Comparison of ENCODE assay signal across 28 cellular contexts in the genomic region with DNA sequence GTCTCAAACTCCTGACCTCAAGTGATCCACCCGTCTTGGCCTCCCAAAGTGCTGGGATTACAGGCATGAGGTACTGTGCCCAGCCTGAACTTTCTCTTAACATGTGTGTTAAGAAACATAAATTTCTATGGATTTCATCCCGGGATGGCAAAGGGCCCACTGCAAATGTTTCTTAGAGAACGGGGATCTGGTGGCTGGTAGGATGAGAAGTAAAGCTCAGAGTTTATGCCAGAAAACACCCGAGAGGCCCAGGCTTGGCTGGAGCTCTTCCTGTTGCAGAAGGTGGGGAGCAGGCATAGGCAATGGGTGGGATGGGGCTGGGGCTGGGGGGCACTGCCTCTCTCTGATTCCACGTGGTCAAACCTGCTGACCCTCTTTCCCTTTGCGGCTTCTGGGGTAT. TPM values are rescaled to one million over a fixed set of nuclear protein-coding genes. Genes with fewer than 3 reads are reported as not detected.
A peak's percentile ranks its signal among the peaks of the same experiment; 100 is the strongest.
DNase-seq lines count a peak whose midpoint lies in the region; ATAC-seq and TF ChIP-seq lines count a peak whose summit lies in the region.
"Had no signal": no experiment of that assay in that cellular context is flagged by ENCODE, and none has a peak within 500 bp of the region (broad histone marks: within the 10 kb centered on the region; RNA-seq: fewer than 3 reads in every experiment).

No MANE protein-coding gene starts in this region.

- intact Hi-C loops in activated T-helper 1 cell treated with anti-CD3 and anti-CD28 coated beads, Interleukin-12 subunit alpha, Interleukin-12 subunit beta, Interleukin-2, Interleukin-4 antibody, amounts not matched to agents 30 ng/mL and 10 ng/mL and 1 ng/mL, durations not matched to agents 14 hours and 24 hours and 36 hours (cut with micrococcal nuclease) = no loop called here

- CTCF ChIA-PET in activated CD4-positive, alpha-beta T cell treated with anti-CD3 and anti-CD28 coated beads, Interleukin-2, amount 10 ng/mL, durations not matched to agents 7 days and 5 days (lab: Charles Lee) = interaction anchor here (0.6 to 1.4 kb wide), 5 partner anchors 14 to 268 kb away, joined by 3 to 4 read pairs (median 3); no protein-coding TSS in a partner anchor

- POLR2A ChIA-PET in activated CD4-positive, alpha-beta T cell treated with anti-CD3 and anti-CD28 coated beads, Interleukin-2, amount 10 ng/mL, durations not matched to agents 7 days and 5 days (lab: Charles Lee) = no interaction called here

- H3K4me1 ChIP-seq in CD4-positive, CD25-positive, alpha-beta regulatory T cell (ENCODE audit: control insufficient read depth, insufficient read depth, low read length, poor library complexity, severe bottlenecking) = peaks cover 11% of the 10 kb centered on the region
- H3K4me1 ChIP-seq: psoas muscle had no signal

- H3K4me3 Mint-ChIP-seq in activated CD4-positive, alpha-beta T cell treated with anti-CD3 and anti-CD28 coated beads, Interleukin-2, amount 10 ng/mL, durations not matched to agents 7 days and 5 days = no peak overlapping the region
- peak overlapping the region in 1 of 4 donors; percentile 15 for H3K4me3 Mint-ChIP-seq in CD4-positive, CD25-positive, alpha-beta regulatory T cell
- no peak overlapping the region for H3K4me3 Mint-ChIP-seq in activated T-helper 1 cell treated with anti-CD3 and anti-CD28 coated beads, Interleukin-12 subunit alpha, Interleukin-12 subunit beta, Interleukin-2, Interleukin-4 antibody, amounts not matched to agents 30 ng/mL and 10 ng/mL and 1 ng/mL, durations not matched to agents 14 hours and 24 hours and 36 hours
- H3K4me3 Mint-ChIP-seq: T-helper 1 cell treated with Interleukin-12 subunit alpha and Interleukin-12 subunit beta and Interleukin-4 antibody, amounts not matched to agents 30 μg/mL and 1 μg/mL, for 36 hours had no signal

- H3K36me3 ChIP-seq in CD4-positive, CD25-positive, alpha-beta regulatory T cell (ENCODE audit: control insufficient read depth, insufficient read depth, low read length) = no peaks in the 10 kb centered on the region
- H3K36me3 ChIP-seq: heart right ventricle had no signal

- H3K27me3 Mint-ChIP-seq in activated CD4-positive, alpha-beta T cell treated with anti-CD3 and anti-CD28 coated beads, Interleukin-2, amount 10 ng/mL, durations not matched to agents 7 days and 5 days = no peaks in the 10 kb centered on the region
- peaks cover 5% of the 10 kb centered on the region for H3K27me3 Mint-ChIP-seq in CD4-positive, CD25-positive, alpha-beta regulatory T cell
- H3K27me3 Mint-ChIP-seq in activated T-helper 1 cell treated with anti-CD3 and anti-CD28 coated beads, Interleukin-12 subunit alpha, Interleukin-12 subunit beta, Interleukin-2, Interleukin-4 antibody, amounts not matched to agents 30 ng/mL and 10 ng/mL and 1 ng/mL, durations not matched to agents 14 hours and 24 hours and 36 hours (ENCODE audit: insufficient read depth) = no peaks in the 10 kb centered on the region

- peak in 1 of 2 donors; percentile 3 for ATAC-seq in CD4-positive, CD25-positive, alpha-beta regulatory T cell (ENCODE audit: low read depth in 2 of 2)
- ATAC-seq in HG03469 (IDR thresholded peaks at IDR 0.05; ENCODE audit: unreplicated experiment) = no peak
- ATAC-seq: heart right ventricle, psoas muscle had no signal

- H3K4me3 ChIP-seq in CD4-positive, CD25-positive, alpha-beta regulatory T cell (ENCODE audit: low read depth, low read length) = no peak overlapping the region
- H3K4me3 ChIP-seq: heart right ventricle, psoas muscle had no signal

- H3K4me1 Mint-ChIP-seq in activated CD4-positive, alpha-beta T cell treated with anti-CD3 and anti-CD28 coated beads, Interleukin-2, amount 10 ng/mL, durations not matched to agents 7 days and 5 days = peaks cover 32% of the 10 kb centered on the region
- peaks cover 0 to 36% (median 13%) of the 10 kb centered on the region in 4 donors for H3K4me1 Mint-ChIP-seq in CD4-positive, CD25-positive, alpha-beta regulatory T cell
- H3K4me1 Mint-ChIP-seq in activated T-helper 1 cell treated with anti-CD3 and anti-CD28 coated beads, Interleukin-12 subunit alpha, Interleukin-12 subunit beta, Interleukin-2, Interleukin-4 antibody, amounts not matched to agents 30 ng/mL and 10 ng/mL and 1 ng/mL, durations not matched to agents 14 hours and 24 hours and 36 hours (ENCODE audit: low read depth) = peaks cover 11% of the 10 kb centered on the region

- no peak overlapping the region for H3K27ac ChIP-seq in CD4-positive, CD25-positive, alpha-beta regulatory T cell (ENCODE audit: insufficient read depth, low read length, poor library complexity, severe bottlenecking)
- H3K27ac ChIP-seq: heart right ventricle, psoas muscle had no signal

- TF ChIP-seq CTCF in GM10266 (IDR thresholded peaks at IDR 0.05; ENCODE audit: control insufficient read depth, insufficient read depth, low read depth, missing control alignments) = no peak

- H3K9me3 ChIP-seq in CD4-positive, CD25-positive, alpha-beta regulatory T cell (ENCODE audit: control insufficient read depth in 2 of 2, low read length in 2 of 2) = no peaks in the 10 kb centered on the region
- H3K9me3 ChIP-seq: heart right ventricle, psoas muscle had no signal

- H3K36me3 Mint-ChIP-seq in activated CD4-positive, alpha-beta T cell treated with anti-CD3 and anti-CD28 coated beads, Interleukin-2, amount 10 ng/mL, durations not matched to agents 7 days and 5 days (ENCODE audit: low read depth) = no peaks in the 10 kb centered on the region
- no peaks in the 10 kb centered on the region for H3K36me3 Mint-ChIP-seq in CD4-positive, CD25-positive, alpha-beta regulatory T cell
- H3K36me3 Mint-ChIP-seq in activated T-helper 1 cell treated with anti-CD3 and anti-CD28 coated beads, Interleukin-12 subunit alpha, Interleukin-12 subunit beta, Interleukin-2, Interleukin-4 antibody, amounts not matched to agents 30 ng/mL and 10 ng/mL and 1 ng/mL, durations not matched to agents 14 hours and 24 hours and 36 hours (ENCODE audit: low read depth) = no peaks in the 10 kb centered on the region

- no peaks in the 10 kb centered on the region for H3K27me3 ChIP-seq in CD4-positive, CD25-positive, alpha-beta regulatory T cell (ENCODE audit: control insufficient read depth, insufficient read depth, low read length)

- no peaks in the 10 kb centered on the region for H3K9me3 Mint-ChIP-seq in activated CD4-positive, alpha-beta T cell treated with anti-CD3 and anti-CD28 coated beads, Interleukin-2, amount 10 ng/mL, durations not matched to agents 7 days and 5 days
- no peaks in the 10 kb centered on the region for H3K9me3 Mint-ChIP-seq in CD4-positive, CD25-positive, alpha-beta regulatory T cell
- H3K9me3 Mint-ChIP-seq in activated T-helper 1 cell treated with anti-CD3 and anti-CD28 coated beads, Interleukin-12 subunit alpha, Interleukin-12 subunit beta, Interleukin-2, Interleukin-4 antibody, amounts not matched to agents 30 ng/mL and 10 ng/mL and 1 ng/mL, durations not matched to agents 14 hours and 24 hours and 36 hours = no peaks in the 10 kb centered on the region
- H3K9me3 Mint-ChIP-seq: T-helper 1 cell treated with Interleukin-12 subunit alpha and Interleukin-12 subunit beta and Interleukin-4 antibody, amounts not matched to agents 30 μg/mL and 1 μg/mL, for 36 hours had no signal

- peak overlapping the region; percentile 76 for H3K27ac Mint-ChIP-seq in activated CD4-positive, alpha-beta T cell treated with anti-CD3 and anti-CD28 coated beads, Interleukin-2, amount 10 ng/mL, durations not matched to agents 7 days and 5 days
- peak overlapping the region in 2 of 3 donors; percentile 54 to 82 for H3K27ac Mint-ChIP-seq in CD4-positive, CD25-positive, alpha-beta regulatory T cell
- peak overlapping the region; percentile 8 for H3K27ac Mint-ChIP-seq in activated T-helper 1 cell treated with anti-CD3 and anti-CD28 coated beads, Interleukin-12 subunit alpha, Interleukin-12 subunit beta, Interleukin-2, Interleukin-4 antibody, amounts not matched to agents 30 ng/mL and 10 ng/mL and 1 ng/mL, durations not matched to agents 14 hours and 24 hours and 36 hours
- H3K27ac Mint-ChIP-seq: T-helper 1 cell treated with Interleukin-12 subunit alpha and Interleukin-12 subunit beta and Interleukin-4 antibody, amounts not matched to agents 30 μg/mL and 1 μg/mL, for 36 hours had no signal

- no peak for DNase-seq in activated CD4-positive, alpha-beta T cell treated with anti-CD3 and anti-CD28 coated beads, Interleukin-2, amount 10 ng/mL, durations not matched to agents 7 days and 5 days
- no peak for DNase-seq in activated CD4-positive, alpha-beta T cell treated with anti-CD3 and anti-CD28 coated beads, Interleukin-2, amount 50 U/mL, for 1 hour
- DNase-seq in CD4-positive, CD25-positive, alpha-beta regulatory T cell = no peak
- no peak for DNase-seq in activated T-helper 1 cell treated with anti-CD3 and anti-CD28 coated beads, Interleukin-12 subunit alpha, Interleukin-12 subunit beta, Interleukin-2, Interleukin-4 antibody, amounts not matched to agents 30 ng/mL and 10 ng/mL and 1 ng/mL, durations not matched to agents 14 hours and 24 hours and 36 hours (ENCODE audit: low spot score)
- peak; percentile 42 for DNase-seq in fibroblast of the conjunctiva (ENCODE audit: low read depth)
- no peak for DNase-seq in HuH-7.5 (ENCODE audit: low spot score)
- DNase-seq in GM10266 (ENCODE audit: extremely low spot score) = no peak
- DNase-seq: 8988T; activated CD4-positive, alpha-beta T cell treated with anti-CD3 and anti-CD28 coated beads, Interleukin-2, amount 50 U/mL, for 4 hours; activated naive CD4-positive, alpha-beta T cell; activated T-cell treated with anti-CD3 and anti-CD28 coated beads, Interleukin-2, amount 50 U/mL, for 1 hour; AML-193; aorta; dermis blood vessel endothelial cell; DND-41; H7; heart right ventricle; left cardiac atrium; NCI-H1092; NCI-H187 treated with DMSO at 0.1 percent for 48 hours; NCI-H526; psoas muscle had no signal

RNA-seq across cellular contexts. Expression of gene CARHSP1, which starts 5.6 kb away (rescaled TPM):
- 100 to 1,000 TPM; 172 to 189 TPM for total RNA-seq in activated CD4-positive, alpha-beta T cell treated with anti-CD3 and anti-CD28 coated beads, Interleukin-2, amount 10 ng/mL, durations not matched to agents 7 days and 5 days
- total RNA-seq in CD4-positive, CD25-positive, alpha-beta regulatory T cell = 55.3 TPM
- polyA plus RNA-seq in CD4-positive, CD25-positive, alpha-beta regulatory T cell = 10 to 100 TPM; 72.4 to 94.8 (median 76.9) TPM
- total RNA-seq in activated T-helper 1 cell treated with anti-CD3 and anti-CD28 coated beads, Interleukin-12 subunit alpha, Interleukin-12 subunit beta, Interleukin-2, Interleukin-4 antibody, amounts not matched to agents 30 ng/mL and 10 ng/mL and 1 ng/mL, durations not matched to agents 14 hours and 24 hours and 36 hours = 79.4 and 80.5 TPM in 2 replicates

RNA-seq across cellular contexts. Expression of gene LITAFD, which starts 7.8 kb away (rescaled TPM):
- not detected for total RNA-seq in activated CD4-positive, alpha-beta T cell treated with anti-CD3 and anti-CD28 coated beads, Interleukin-2, amount 10 ng/mL, durations not matched to agents 7 days and 5 days
- total RNA-seq in CD4-positive, CD25-positive, alpha-beta regulatory T cell = not detected
- not detected for polyA plus RNA-seq in CD4-positive, CD25-positive, alpha-beta regulatory T cell
- not detected in 2 replicates for total RNA-seq in activated T-helper 1 cell treated with anti-CD3 and anti-CD28 coated beads, Interleukin-12 subunit alpha, Interleukin-12 subunit beta, Interleukin-2, Interleukin-4 antibody, amounts not matched to agents 30 ng/mL and 10 ng/mL and 1 ng/mL, durations not matched to agents 14 hours and 24 hours and 36 hours
- total RNA-seq: aorta, cardiac septum, dermis blood vessel endothelial cell, H7, heart right ventricle, left cardiac atrium, psoas muscle, SK-MEL-5, subcutaneous adipose tissue, urinary bladder had no signal
- polyA plus RNA-seq: aorta, heart right ventricle, psoas muscle, urinary bladder had no signal

Comparison
In these comparisons a context has a peak if more than half of its experiments do, and no peak if none do; other contexts are left out.
1. H3K27ac Mint-ChIP-seq: peak in every context shown above with its lines; median percentile 76 in activated CD4-positive, alpha-beta T cell treated with anti-CD3 and anti-CD28 coated beads, Interleukin-2, amount 10 ng/mL, durations not matched to agents 7 days and 5 days; 68 in CD4-positive, CD25-positive, alpha-beta regulatory T cell; 8 in activated T-helper 1 cell treated with anti-CD3 and anti-CD28 coated beads, Interleukin-12 subunit alpha, Interleukin-12 subunit beta, Interleukin-2, Interleukin-4 antibody, amounts not matched to agents 30 ng/mL and 10 ng/mL and 1 ng/mL, durations not matched to agents 14 hours and 24 hours and 36 hours.